Comparison of ENCODE assay signal across 8 cellular contexts in genomic region chr17:39235555-39236221, GRCh38. TPM values are rescaled to one million over a fixed set of nuclear protein-coding genes. Genes with fewer than 3 reads are reported as not detected.
DNase-seq lines count a peak whose midpoint lies in the region; ATAC-seq, FAIRE-seq and TF ChIP-seq lines count a peak whose summit lies in the region.

No MANE protein-coding gene starts in this region.

- no peaks in the 10 kb centered on the region for H3K9me2 ChIP-seq in Loucy (replicated peaks; ENCODE audit: low read depth, low read length)

- H3K9me1 ChIP-seq in K562 (ENCODE audit: control insufficient read depth, insufficient read depth, low read length) = no peaks in the 10 kb centered on the region

- peak in 1 of 8 donors; percentile 14 for ATAC-seq in heart right ventricle
- ATAC-seq in Right ventricle myocardium inferior = no peak
- peak; percentile 96 for ATAC-seq in K562
- no peak for ATAC-seq in HG03196 (IDR thresholded peaks at IDR 0.05; ENCODE audit: unreplicated experiment)
- ATAC-seq in HG03565 (IDR thresholded peaks at IDR 0.05; ENCODE audit: unreplicated experiment) = no peak

- POLR2A ChIA-PET in K562 (lab: Yijun Ruan, JAX) = interaction anchor here (0.6 to 1.9 kb wide), 5 partner anchors 9 to 82 kb away, joined by 3 to 6 read pairs (median 3); no protein-coding TSS in a partner anchor

- FAIRE-seq in RCC 7860 (lab: Jason Lieb, UNC) (no peak), K562 (lab: Jason Lieb, UNC) (peak; percentile 98)

- in situ Hi-C loops in K562 (cut with MboI) = no loop called here

- DNase-seq in heart right ventricle = no peak
- no peak for DNase-seq in Right ventricle myocardium inferior (ENCODE audit: missing footprints)
- DNase-seq in RCC 7860 (ENCODE audit: low spot score) = peak; percentile 59
- peak; percentile 82 to 87 (median 84) for DNase-seq in K562 (ENCODE audit: extremely low read depth in 1 of 4, low spot score in 3 of 4)
- peak; percentile 89 for DNase-seq in left kidney (ENCODE audit: low read depth, low spot score)

- intact Hi-C loops in heart right ventricle (cut with DNase I) (loop anchor here in 4 of 10 donors (10.0 kb wide), 3 partner anchors 71 to 261 kb away; partner anchors contain the start of gene ARL5C (in 2 of the 4)), Right ventricle myocardium inferior (cut with DNase I) (no loop called here), K562 (cut with micrococcal nuclease) (no loop called here)

- no peaks in the 10 kb centered on the region for H3F3A ChIP-seq in Loucy (ENCODE audit: low read depth)

- H3K27me3 ChIP-seq in heart right ventricle (peaks cover 3 to 59% (median 36%) of the 10 kb centered on the region in 7 donors), Loucy (ENCODE audit: insufficient read depth, low read length, poor library complexity, severe bottlenecking) (no peaks in the 10 kb centered on the region), K562 (ENCODE audit: control insufficient read depth in 2 of 2, insufficient read depth in 2 of 2, low read length in 2 of 2) (peaks cover 0 to 6% of the 10 kb centered on the region in 2 experiments; a peak in 2 of 5 replicates)

- WGBS in heart right ventricle, 2 donors = 27 to 34% methylated on average over 16 of the region's 16 CpGs
- WGBS in K562 (ENCODE audit: insufficient coverage, low coverage, missing lambda C conversion rate) = 11% methylated on average over 15 of the region's 16 CpGs

- TF ChIP-seq RAD21 in K562 (CRISPR knock-in tag; conservative IDR thresholded peaks at IDR 0.05 in 1 of 2, IDR thresholded peaks at IDR 0.05 in 1 of 2) = peak in 1 of 2 experiments; percentile 59; a peak in 3 of 4 replicates

- H4K20me1 ChIP-seq in Loucy (ENCODE audit: insufficient read depth, low read length, poor library complexity, severe bottlenecking) (no peaks in the 10 kb centered on the region), K562 (replicated peaks; ENCODE audit: control insufficient read depth, insufficient read depth, low read length) (peaks cover 4% of the 10 kb centered on the region; the same call in 1 of the 2 replicates)

- H3K36me3 ChIP-seq in heart right ventricle (no peaks in the 10 kb centered on the region), Loucy (ENCODE audit: insufficient read depth, low read length) (no peaks in the 10 kb centered on the region), K562 (ENCODE audit: control insufficient read depth, insufficient read depth, low read length) (no peaks in the 10 kb centered on the region)

- H3K27ac ChIP-seq in heart right ventricle (no peak overlapping the region), K562 (ENCODE audit: extremely low read depth, low read depth, low read length) (no peak overlapping the region)

- CTCF ChIA-PET in K562 (lab: Yijun Ruan, JAX; ENCODE audit: low intra/inter-chr PET ratio) = interaction anchor here (0.6 to 4.7 kb wide), 4 partner anchors 9 to 249 kb away, joined by 3 to 23 read pairs (median 10); no protein-coding TSS in a partner anchor

- H3K4me3 ChIP-seq in heart right ventricle (no peak overlapping the region), Loucy (ENCODE audit: low read length, poor library complexity, severe bottlenecking) (no peak overlapping the region), K562 (no peak overlapping the region)

- no peak for TF ChIP-seq POLR2A in K562 (conservative IDR thresholded peaks at IDR 0.05)

- BruUV-seq in K562 (replicated peaks; lab: Mats Ljungman, UMichigan) = no TSS peak

- H3K9ac ChIP-seq in Loucy (ENCODE audit: low read depth, low read length, poor library complexity, severe bottlenecking) (no peak overlapping the region), K562 (ENCODE audit: insufficient read depth in 1 of 2, low read depth in 2 of 2, low read length in 2 of 2) (peak overlapping the region in 1 of 2 experiments; percentile 41; a peak in 1 of 4 replicates)

- H3K79me2 ChIP-seq in Loucy (ENCODE audit: insufficient read depth, low read length) (no peaks in the 10 kb centered on the region), K562 (ENCODE audit: control insufficient read depth, insufficient read depth, low read length) (no peaks in the 10 kb centered on the region)

- TF ChIP-seq EP300 in K562 (IDR thresholded peaks at IDR 0.05; ENCODE audit: low read length) = no peak

- H3K4me1 ChIP-seq in heart right ventricle (peaks cover 3 to 25% (median 14%) of the 10 kb centered on the region in 9 donors), Loucy (ENCODE audit: insufficient read depth, low read length, poor library complexity, severe bottlenecking) (peaks cover 31% of the 10 kb centered on the region), K562 (replicated peaks in 1 of 2; ENCODE audit: control insufficient read depth in 2 of 2, insufficient read depth in 2 of 2, low read length in 2 of 2) (peaks cover 0 to 24% of the 10 kb centered on the region in 2 experiments; a peak in 4 of 5 replicates)

- peak in 7 of 9 donors; percentile 37 to 57 (median 47) for TF ChIP-seq CTCF in heart right ventricle (IDR thresholded peaks at IDR 0.05)
- peak; percentile 99 for TF ChIP-seq CTCF in Loucy (conservative IDR thresholded peaks at IDR 0.05; ENCODE audit: low read length)
- TF ChIP-seq CTCF in K562 (IDR thresholded peaks at IDR 0.05 in 2 of 3, conservative IDR thresholded peaks at IDR 0.05 in 1 of 3; ENCODE audit: insufficient read depth in 2 of 3, low read depth in 1 of 3, low read length in 3 of 3) = peak; percentile 99 to 100 (median 99)

- H3K4me2 ChIP-seq in Loucy (ENCODE audit: low read depth, low read length, poor library complexity, severe bottlenecking) (no peak overlapping the region), K562 (ENCODE audit: insufficient read depth, low read length) (peak overlapping the region; percentile 49; the same call in 1 of the 2 replicates)

- no peaks in the 10 kb centered on the region for H3K9me3 ChIP-seq in heart right ventricle
- H3K9me3 ChIP-seq in Loucy (ENCODE audit: insufficient read depth, low read depth, low read length) = no peaks in the 10 kb centered on the region
- no peaks in the 10 kb centered on the region for H3K9me3 ChIP-seq in K562 (replicated peaks; ENCODE audit: control insufficient read depth, insufficient read depth, low read depth, low read length)

- H2AFZ ChIP-seq in Loucy (ENCODE audit: low read length) (no peak overlapping the region), K562 (ENCODE audit: low read depth, low read length) (peak overlapping the region; percentile 75; the same call in 1 of the 2 replicates)

RNA-seq across cellular contexts. Expression of gene STAC2, which starts 9.9 kb away (rescaled TPM):
- 1 to 10 TPM in 3 of 10 donors, under 1 TPM in 6, not detected in 1; 0.09 to 2.0 (median 0.37) TPM for total RNA-seq in heart right ventricle
- polyA plus RNA-seq in heart right ventricle = 1 to 10 TPM in 1 of 2 donors, under 1 TPM in 1; 0.51 to 4.9 TPM
- 2.9 TPM for total RNA-seq in Right ventricle myocardium inferior
- not detected in 2 replicates for total RNA-seq in K562 (2011; cell fraction: chromatin; rRNA removed; ENCODE audit: low replicate concordance)
- total RNA-seq in K562 (2011; cell fraction: nucleolus; rRNA removed) = not detected in 2 replicates
- not detected in 2 replicates for total RNA-seq in K562 (2011; cell fraction: nucleoplasm; rRNA removed)
- not detected in 2 replicates for total RNA-seq in K562 (2014; rRNA removed)
- not detected in 2 replicates for total RNA-seq in K562 (2014; rRNA removed; fragmentation: Illumina TruSeq; extraction: Trizol)
- not detected in 2 replicates for total RNA-seq in K562 (2015; rRNA removed; fragmentation: Illumina TruSeq; extraction: Trizol)
- total RNA-seq in K562 (2021) = not detected in 2 replicates
- polyA plus RNA-seq in K562 (2011; rRNA removed) = not detected in 2 replicates
- polyA plus RNA-seq in K562 (2011; cell fraction: cytosol; rRNA removed) = not detected in 2 replicates
- polyA plus RNA-seq in K562 (2011; cell fraction: nucleus; rRNA removed) = not detected in 2 replicates
- polyA plus RNA-seq in K562 (2012) = not detected in 2 replicates
- polyA plus RNA-seq in K562 (2014; fragmentation: Illumina TruSeq; extraction: Trizol) = not detected in 2 replicates
- polyA plus RNA-seq in K562 (2014; fragmentation: Nextera tagmentation; extraction: Ambion mirVana) = not detected
- polyA plus RNA-seq in K562 (2014; rRNA removed) = not detected in 2 replicates
- not detected in 2 replicates for polyA minus RNA-seq in K562 (2011; rRNA and poly(A)+ RNA removed)
- polyA minus RNA-seq in K562 (2011; cell fraction: cytosol; rRNA and poly(A)+ RNA removed) = not detected in 2 replicates
- polyA minus RNA-seq in K562 (2011; cell fraction: nucleus; rRNA and poly(A)+ RNA removed) = not detected in 2 replicates

RNA-seq across cellular contexts. Expression of gene RPL19, which starts 35.6 kb away (rescaled TPM):
- total RNA-seq in heart right ventricle (1,000 to 10,000 TPM in 3 of 10 donors, 100 to 1,000 TPM in 7; 907 to 1,150 (median 965) TPM), Right ventricle myocardium inferior (1,018 TPM), K562 (2014; rRNA removed) (3,823 and 4,254 TPM in 2 replicates), K562 (2014; rRNA removed; fragmentation: Illumina TruSeq; extraction: Trizol) (2,411 and 3,109 TPM in 2 replicates), K562 (2015; rRNA removed; fragmentation: Illumina TruSeq; extraction: Trizol) (3,681 and 3,727 TPM in 2 replicates), K562 (2021) (2,367 and 2,508 TPM in 2 replicates)
- polyA plus RNA-seq in heart right ventricle (1,000 to 10,000 TPM; 1,654 to 3,029 TPM), K562 (2011; rRNA removed) (1,550 and 2,263 TPM in 2 replicates), K562 (2014; fragmentation: Illumina TruSeq; extraction: Trizol) (4,063 and 4,614 TPM in 2 replicates), K562 (2014; fragmentation: Nextera tagmentation; extraction: Ambion mirVana) (1,000 to 10,000 TPM; 3,604 to 4,229 TPM), K562 (2014; rRNA removed) (3,808 and 3,851 TPM in 2 replicates)
- total RNA-seq in K562 (2011; cell fraction: chromatin; rRNA removed; ENCODE audit: low replicate concordance) = 162 and 216 TPM in 2 replicates
- 446 and 472 TPM in 2 replicates for total RNA-seq in K562 (2011; cell fraction: nucleolus; rRNA removed)
- total RNA-seq in K562 (2011; cell fraction: nucleoplasm; rRNA removed) = 512 and 741 TPM in 2 replicates
- polyA plus RNA-seq in K562 (2011; cell fraction: cytosol; rRNA removed) = 1,909 and 2,489 TPM in 2 replicates
- 662 and 945 TPM in 2 replicates for polyA plus RNA-seq in K562 (2011; cell fraction: nucleus; rRNA removed)
- polyA plus RNA-seq in K562 (2012) = 2,279 and 3,326 TPM in 2 replicates
- 920 and 1,322 TPM in 2 replicates for polyA minus RNA-seq in K562 (2011; rRNA and poly(A)+ RNA removed)
- 617 and 787 TPM in 2 replicates for polyA minus RNA-seq in K562 (2011; cell fraction: cytosol; rRNA and poly(A)+ RNA removed)
- 123 and 152 TPM in 2 replicates for polyA minus RNA-seq in K562 (2011; cell fraction: nucleus; rRNA and poly(A)+ RNA removed)

RNA-seq across cellular contexts. Expression of gene CACNB1, which starts 38.2 kb away (rescaled TPM):
- total RNA-seq in heart right ventricle = 1 to 10 TPM; 3.3 to 7.9 (median 4.6) TPM
- polyA plus RNA-seq in heart right ventricle = 10 to 100 TPM in 1 of 2 donors, 1 to 10 TPM in 1; 6.8 to 11.5 TPM
- 7.4 TPM for total RNA-seq in Right ventricle myocardium inferior
- total RNA-seq in K562 (2011; cell fraction: chromatin; rRNA removed; ENCODE audit: low replicate concordance) = 38.1 and 87.3 TPM in 2 replicates
- 39.5 and 41.0 TPM in 2 replicates for total RNA-seq in K562 (2011; cell fraction: nucleolus; rRNA removed)
- total RNA-seq in K562 (2011; cell fraction: nucleoplasm; rRNA removed) = 40.0 and 54.4 TPM in 2 replicates
- 2.2 and 3.7 TPM in 2 replicates for total RNA-seq in K562 (2014; rRNA removed)
- total RNA-seq in K562 (2014; rRNA removed; fragmentation: Illumina TruSeq; extraction: Trizol) = 2.6 and 3.6 TPM in 2 replicates
- total RNA-seq in K562 (2015; rRNA removed; fragmentation: Illumina TruSeq; extraction: Trizol) = 1.7 and 2.0 TPM in 2 replicates
- total RNA-seq in K562 (2021) = 6.7 and 7.4 TPM in 2 replicates
- polyA plus RNA-seq in K562 (2011; rRNA removed) = 3.0 and 3.2 TPM in 2 replicates
- 1.5 and 3.4 TPM in 2 replicates for polyA plus RNA-seq in K562 (2011; cell fraction: cytosol; rRNA removed)
- polyA plus RNA-seq in K562 (2011; cell fraction: nucleus; rRNA removed) = 10.8 and 29.9 TPM in 2 replicates
- polyA plus RNA-seq in K562 (2012) = 2.1 and 2.9 TPM in 2 replicates
- polyA plus RNA-seq in K562 (2014; fragmentation: Illumina TruSeq; extraction: Trizol) = 3.0 and 3.6 TPM in 2 replicates
- polyA plus RNA-seq in K562 (2014; fragmentation: Nextera tagmentation; extraction: Ambion mirVana) = under 1 TPM; 0.08 to 0.18 TPM
- polyA plus RNA-seq in K562 (2014; rRNA removed) = 3.7 and 4.6 TPM in 2 replicates
- 8.4 and 16.2 TPM in 2 replicates for polyA minus RNA-seq in K562 (2011; rRNA and poly(A)+ RNA removed)
- polyA minus RNA-seq in K562 (2011; cell fraction: cytosol; rRNA and poly(A)+ RNA removed) = 2.5 and 5.3 TPM in 2 replicates
- 8.2 and 16.4 TPM in 2 replicates for polyA minus RNA-seq in K562 (2011; cell fraction: nucleus; rRNA and poly(A)+ RNA removed)

Comparison
In these comparisons a context has a peak if more than half of its experiments do, and no peak if none do; other contexts are left out.
1. DNase-seq: peak in RCC 7860 (single experiment), K562 (4 of 4) and left kidney (single experiment); none in heart right ventricle (0 of 2) and Right ventricle myocardium inferior (single experiment).
2. CTCF ChIP-seq: peak in every context shown above with its lines; median percentile 99 in Loucy; 99 in K562; 47 in heart right ventricle.